32 cellular contexts compared by ENCODE assay signal in genomic region chr7:45417735-45418134, GRCh38.
"Had no signal": no experiment of that assay in that cellular context is flagged by ENCODE, and none has a peak within 500 bp of the region (broad histone marks: within the 10 kb centered on the region; RNA-seq: fewer than 3 reads in every experiment).

No MANE protein-coding gene starts in this region.

- ATAC-seq: PC-3 had no signal

- H3K4me3 ChIP-seq: MG63, Peyer's patch, SJSA1 had no signal

- H3K4me1 ChIP-seq: Peyer's patch, SJSA1 had no signal

- H3K27ac ChIP-seq: Peyer's patch, SJSA1 had no signal

- H3K4me2 ChIP-seq: SK-N-SH had no signal

- H3K27me3 ChIP-seq: MG63, Peyer's patch, SJSA1 had no signal

- H3K9ac ChIP-seq: SK-N-SH had no signal

- DNase-seq: Kasumi-1, MG63, NCI-H1048, NCI-H1092 treated with DMSO at 0.1 percent for 48 hours, NCI-H1105 treated with DMSO at 0.1 percent for 48 hours, NCI-H1417, NCI-H1436, NCI-H146, NCI-H1694, NCI-H187, NCI-H1930, NCI-H2029 treated with DMSO at 0.1 percent for 48 hours, NCI-H2081 treated with DMSO at 0.1 percent for 48 hours, NCI-H2107, NCI-H2171, NCI-H226, NCI-H446 treated with DMSO at 0.1 percent for 48 hours, NCI-H510A, NCI-H524, NCI-H526, NCI-H69, NCI-H748 treated with DMSO at 0.1 percent for 48 hours, NCI-H82, OCI-M1, PC-3, Peyer's patch, Right ventricle myocardium superior, RPMI8226, SHP77 treated with DMSO at 0.1 percent for 48 hours, SK-N-SH, SW 1271 had no signal

- H3K36me3 ChIP-seq: MG63, Peyer's patch, SJSA1 had no signal

- H3K9me3 ChIP-seq: MG63, Peyer's patch, SJSA1, SK-N-SH had no signal
